1 cellular context compared by ENCODE assay signal in the genomic region with DNA sequence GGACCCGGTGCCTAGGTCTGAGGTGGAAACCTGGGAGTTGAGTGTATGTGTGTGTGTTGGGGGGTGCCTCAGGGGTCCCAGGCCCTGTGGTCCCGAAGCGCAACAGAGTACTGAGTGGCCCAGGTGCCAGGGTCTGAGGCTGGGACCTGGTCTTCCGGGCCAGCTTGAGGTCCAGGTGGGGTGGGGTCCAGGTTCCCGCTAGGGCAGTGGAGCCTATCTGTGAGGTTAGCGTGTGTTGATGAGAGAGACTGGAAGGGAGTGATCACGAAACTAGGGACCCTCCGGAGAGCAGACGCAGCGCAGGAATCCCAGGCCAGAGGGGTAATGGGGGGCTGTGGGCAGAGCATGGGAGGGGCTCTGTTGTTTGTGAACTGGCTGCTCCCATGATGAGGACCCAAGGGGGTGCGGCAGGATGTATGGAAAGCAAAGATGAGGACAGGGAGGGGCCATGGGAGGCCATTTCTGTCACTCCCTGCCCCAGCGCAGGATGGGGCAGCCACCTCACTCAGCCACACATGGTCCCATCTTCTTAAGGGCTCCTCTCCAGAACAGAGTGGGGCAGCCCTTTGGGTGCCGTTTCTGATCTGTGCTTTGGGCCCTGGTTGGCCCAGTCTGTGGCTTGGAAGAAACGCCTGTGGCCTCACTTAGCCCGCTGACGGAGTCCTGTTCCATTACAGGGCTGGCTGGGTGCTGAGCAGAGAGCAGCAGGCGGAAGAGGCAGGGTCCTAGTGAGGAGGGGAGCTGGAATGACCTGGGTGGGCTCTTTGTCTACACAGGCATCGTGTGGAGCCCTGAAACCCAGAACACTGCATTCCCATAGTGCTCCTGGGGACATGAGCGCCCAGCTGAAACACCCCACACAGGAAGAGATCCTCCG.
TF ChIP-seq lines count a peak whose summit lies in the region.

No MANE protein-coding gene starts in this region.

TF ChIP-seq in HEK293, 187 proteins besides CTCF, POLR2A, EP300 and RAD21:
- TF ChIP-seq GLIS2 (tag by site-specific recombination; IDR thresholded peaks at IDR 0.05) (0 out of 2 replicates have a peak, but pooled peaks have one; percentile 13), ZNF398 (tag by site-specific recombination; IDR thresholded peaks at IDR 0.05) (no peak)
